20 cellular contexts compared by ENCODE assay signal in the genomic region with DNA sequence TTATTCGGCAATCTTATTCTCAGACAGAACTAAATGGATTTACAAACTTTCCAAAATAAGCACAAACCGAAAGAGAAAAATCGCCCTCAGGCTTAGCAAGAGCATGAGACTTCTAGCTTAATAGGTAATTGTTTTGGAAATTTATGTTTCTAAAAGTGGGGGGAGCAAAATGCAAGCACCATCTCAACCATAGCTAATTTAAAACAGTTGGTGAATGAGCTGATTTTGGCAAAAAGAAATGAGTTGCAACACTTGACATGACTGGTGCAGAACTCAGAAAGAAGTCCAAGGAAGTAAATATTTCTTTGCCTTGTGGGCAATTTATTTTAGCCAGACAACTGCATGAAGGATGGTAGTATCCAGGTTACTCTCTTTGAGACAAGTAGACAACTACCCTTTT.
DNase-seq lines count a peak whose midpoint lies in the region; ATAC-seq and TF ChIP-seq lines count a peak whose summit lies in the region.
"Had no signal": no experiment of that assay in that cellular context is flagged by ENCODE, and none has a peak within 500 bp of the region (broad histone marks: within the 10 kb centered on the region; RNA-seq: fewer than 3 reads in every experiment).

No MANE protein-coding gene starts in this region.

- H3K27ac Mint-ChIP-seq in nephron (peak overlapping the region; percentile 48 to 76 (median 64)), WTC11 (no peak overlapping the region)
- H3K27ac Mint-ChIP-seq: activated CD8-positive, alpha-beta T cell treated with anti-CD3 and anti-CD28 coated beads for 36 hours; activated naive CD8-positive, alpha-beta T cell treated with anti-CD3 and anti-CD28 coated beads, Interleukin-2, amount 50 U/mL, for 24 hours; activated T-helper 1 cell treated with anti-CD3 and anti-CD28 coated beads, Interleukin-12 subunit alpha, Interleukin-12 subunit beta, Interleukin-2, Interleukin-4 antibody, amounts not matched to agents 30 ng/mL and 10 ng/mL and 1 ng/mL, durations not matched to agents 14 hours and 24 hours and 36 hours; B cell; memory B cell; nephron progenitor cell; T-cell had no signal

- H3K4me3 ChIP-seq in BJ (ENCODE audit: low read depth, low read length) = no peak overlapping the region
- H3K4me3 ChIP-seq in MG63 = peak overlapping the region; percentile 26
- H3K4me3 ChIP-seq in cardiac fibroblast (replicated peaks in 1 of 2; ENCODE audit: low read depth in 2 of 2, low read length in 2 of 2) = no peak overlapping the region
- no peak overlapping the region for H3K4me3 ChIP-seq in HAP-1
- H3K4me3 ChIP-seq: heart right ventricle, stomach had no signal

- H3K36me3 Mint-ChIP-seq in nephron (ENCODE audit: low read depth) (no peaks in the 10 kb centered on the region), WTC11 (no peaks in the 10 kb centered on the region)
- H3K36me3 Mint-ChIP-seq: memory B cell, T-cell had no signal

- no peaks in the 10 kb centered on the region for H3K9me3 Mint-ChIP-seq in nephron
- no peaks in the 10 kb centered on the region for H3K9me3 Mint-ChIP-seq in WTC11
- H3K9me3 Mint-ChIP-seq: activated CD8-positive, alpha-beta T cell treated with anti-CD3 and anti-CD28 coated beads for 36 hours; activated naive CD8-positive, alpha-beta T cell treated with anti-CD3 and anti-CD28 coated beads, Interleukin-2, amount 50 U/mL, for 24 hours; activated T-helper 1 cell treated with anti-CD3 and anti-CD28 coated beads, Interleukin-12 subunit alpha, Interleukin-12 subunit beta, Interleukin-2, Interleukin-4 antibody, amounts not matched to agents 30 ng/mL and 10 ng/mL and 1 ng/mL, durations not matched to agents 14 hours and 24 hours and 36 hours; nephron progenitor cell; T-cell had no signal

- H3K36me3 ChIP-seq in BJ (ENCODE audit: control insufficient read depth, insufficient read depth, low read length) = no peaks in the 10 kb centered on the region
- no peaks in the 10 kb centered on the region for H3K36me3 ChIP-seq in MG63
- H3K36me3 ChIP-seq in HAP-1 (replicated peaks) = no peaks in the 10 kb centered on the region
- H3K36me3 ChIP-seq: heart right ventricle, stomach, WERI-Rb-1 had no signal

- H3K9me3 ChIP-seq in MG63 (0 out of 2 replicates have a peak, but pooled peaks cover 2% of the 10 kb centered on the region), HAP-1 (no peaks in the 10 kb centered on the region)
- H3K9me3 ChIP-seq: heart right ventricle, stomach had no signal

- H3K27me3 ChIP-seq in BJ (ENCODE audit: control insufficient read depth, insufficient read depth, low read length) = no peaks in the 10 kb centered on the region
- no peaks in the 10 kb centered on the region for H3K27me3 ChIP-seq in MG63
- H3K27me3 ChIP-seq in HAP-1 (ENCODE audit: low read depth) = peaks cover 1% of the 10 kb centered on the region; the same call in 1 of the 2 replicates
- H3K27me3 ChIP-seq: heart right ventricle, stomach had no signal

- ATAC-seq in WTC11 = no peak
- ATAC-seq: activated CD8-positive, alpha-beta T cell treated with anti-CD3 and anti-CD28 coated beads for 36 hours; activated naive CD8-positive, alpha-beta T cell treated with anti-CD3 and anti-CD28 coated beads, Interleukin-2, amount 50 U/mL, for 24 hours; heart right ventricle; T-cell had no signal

- in situ Hi-C loops in HAP-1 (cut with MboI; ENCODE audit: low sequenced_read_pairs) = no loop called here

- no peaks in the 10 kb centered on the region for H3K4me1 ChIP-seq in HAP-1
- H3K4me1 ChIP-seq: heart right ventricle, stomach had no signal

- TF ChIP-seq CTCF in BJ (IDR thresholded peaks at IDR 0.05; ENCODE audit: insufficient read depth, low read depth, low read length) = no peak
- TF ChIP-seq CTCF in cardiac fibroblast (IDR thresholded peaks at IDR 0.05; ENCODE audit: low read depth, low read length) = no peak
- no peak for TF ChIP-seq CTCF in nephron (IDR thresholded peaks at IDR 0.05; ENCODE audit: unreplicated experiment in 3 of 3)
- TF ChIP-seq CTCF in WTC11 (IDR thresholded peaks at IDR 0.05) = no peak

- peaks cover 3% of the 10 kb centered on the region for H3K27me3 Mint-ChIP-seq in nephron (ENCODE audit: low read depth)
- H3K27me3 Mint-ChIP-seq in WTC11 (ENCODE audit: low read depth) = no peaks in the 10 kb centered on the region
- H3K27me3 Mint-ChIP-seq: activated CD8-positive, alpha-beta T cell treated with anti-CD3 and anti-CD28 coated beads for 36 hours; activated naive CD8-positive, alpha-beta T cell treated with anti-CD3 and anti-CD28 coated beads, Interleukin-2, amount 50 U/mL, for 24 hours; B cell; memory B cell had no signal

- CTCF ChIA-PET in BJ (lab: Yijun Ruan, JAX) = interaction anchor here (0.7 to 1.0 kb wide), 2 partner anchors 10 to 189 kb away, joined by 3 to 4 read pairs; no protein-coding TSS in a partner anchor
- CTCF ChIA-PET in WTC11 (lab: Charles Lee) = no interaction called here

- peaks cover 5% of the 10 kb centered on the region for H3K4me1 Mint-ChIP-seq in nephron
- peaks cover 10% of the 10 kb centered on the region; the same call in 1 of the 2 replicates for H3K4me1 Mint-ChIP-seq in WTC11
- H3K4me1 Mint-ChIP-seq: activated naive CD8-positive, alpha-beta T cell treated with anti-CD3 and anti-CD28 coated beads, Interleukin-2, amount 50 U/mL, for 24 hours; B cell; memory B cell; nephron progenitor cell; T-cell had no signal

- POLR2A ChIA-PET in BJ (lab: Charles Lee) (no interaction called here), WTC11 (lab: Charles Lee) (no interaction called here)

- H3K4me3 Mint-ChIP-seq in nephron (no peak overlapping the region), WTC11 (no peak overlapping the region)
- H3K4me3 Mint-ChIP-seq: activated CD8-positive, alpha-beta T cell treated with anti-CD3 and anti-CD28 coated beads for 36 hours; activated naive CD8-positive, alpha-beta T cell treated with anti-CD3 and anti-CD28 coated beads, Interleukin-2, amount 50 U/mL, for 24 hours; activated T-helper 1 cell treated with anti-CD3 and anti-CD28 coated beads, Interleukin-12 subunit alpha, Interleukin-12 subunit beta, Interleukin-2, Interleukin-4 antibody, amounts not matched to agents 30 ng/mL and 10 ng/mL and 1 ng/mL, durations not matched to agents 14 hours and 24 hours and 36 hours; B cell; memory B cell; nephron progenitor cell; T-cell had no signal

- DNase-seq in BJ (ENCODE audit: low read depth) = peak; percentile 95
- no peak for DNase-seq in MG63
- peak; percentile 13 to 21 for DNase-seq in cardiac fibroblast (ENCODE audit: low read depth in 2 of 2)
- no peak for DNase-seq in stimulated activated CD4-positive, alpha-beta T cell treated with anti-CD3 and anti-CD28 coated beads, Interleukin-15, amount 100 ng/mL, for 24 hours
- no peak for DNase-seq in HAP-1 (ENCODE audit: low spot score in 2 of 2)
- no peak for DNase-seq in WTC11 (ENCODE audit: low spot score)
- DNase-seq in NK-92 (lab: John Stamatoyannopoulos, UW; ENCODE audit: unreplicated experiment) = no peak
- DNase-seq: activated CD8-positive, alpha-beta T cell treated with anti-CD3 and anti-CD28 coated beads for 36 hours; activated naive CD8-positive, alpha-beta T cell treated with anti-CD3 and anti-CD28 coated beads, Interleukin-2, amount 50 U/mL, for 24 hours; heart right ventricle; NCI-H2081; NCI-H526 treated with DMSO at 0.1 percent for 48 hours; nephron progenitor cell; stomach; T-cell; WERI-Rb-1 had no signal

TF ChIP-seq in WTC11, 78 proteins besides CTCF, POLR2A, EP300 and RAD21:
- no peak for TF ChIP-seq GRHL2 (CRISPR knock-in tag; IDR thresholded peaks at IDR 0.05; ENCODE audit: insufficient replicate concordance, severe bottlenecking)

Comparison
In these comparisons a context has a peak if more than half of its experiments do, and no peak if none do; other contexts are left out.
1. DNase-seq: peak in BJ (single experiment) and cardiac fibroblast (2 of 2); none in MG63 (single experiment), stimulated activated CD4-positive, alpha-beta T cell treated with anti-CD3 and anti-CD28 coated beads, Interleukin-15, amount 100 ng/mL, for 24 hours (single experiment), HAP-1 (0 of 2), WTC11 (single experiment) and NK-92 (single experiment).